In the genomic region with DNA sequence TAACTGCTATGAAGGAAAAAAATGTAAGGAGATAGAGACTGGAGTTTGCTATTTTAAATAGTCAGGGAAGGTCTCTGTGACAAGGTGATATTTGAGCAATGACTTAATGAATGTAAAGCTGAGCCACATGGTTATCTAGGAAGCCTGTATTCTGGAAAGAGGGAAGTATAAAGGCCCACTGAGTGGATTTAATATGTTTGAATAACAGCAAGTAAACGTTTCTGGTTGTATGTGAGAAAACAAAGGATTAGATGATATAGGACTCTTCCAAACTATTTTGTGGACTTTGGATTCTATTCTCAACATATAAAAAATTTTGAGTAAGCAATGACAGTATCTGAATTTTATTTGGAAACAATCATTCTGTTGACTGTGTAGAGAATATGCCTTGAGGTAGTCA, we compare ENCODE assay signal across 20 cellular contexts. TPM values are rescaled to one million over a fixed set of nuclear protein-coding genes. Genes with fewer than 3 reads are reported as not detected.
DNase-seq lines count a peak whose midpoint lies in the region; TF ChIP-seq lines count a peak whose summit lies in the region.
"Had no signal": no experiment of that assay in that cellular context is flagged by ENCODE, and none has a peak within 500 bp of the region (broad histone marks: within the 10 kb centered on the region; RNA-seq: fewer than 3 reads in every experiment).

No MANE protein-coding gene starts in this region.

- no peak overlapping the region for H3K4me3 Mint-ChIP-seq in Calu3 (ENCODE audit: low read depth, unreplicated experiment)
- H3K4me3 Mint-ChIP-seq: CD14-positive monocyte; CD4-positive, alpha-beta memory T cell; CD4-positive, CD25-positive, alpha-beta regulatory T cell; CD8-positive, alpha-beta memory T cell had no signal

- no peaks in the 10 kb centered on the region for H3K4me1 Mint-ChIP-seq in Calu3 (ENCODE audit: low read depth, unreplicated experiment)

- TF ChIP-seq CTCF in 22Rv1 (IDR thresholded peaks at IDR 0.05) (no peak), LNCaP clone FGC (IDR thresholded peaks at IDR 0.05; ENCODE audit: control insufficient read depth, extremely low read depth, insufficient read depth) (no peak), VCaP (conservative IDR thresholded peaks at IDR 0.05) (no peak), Calu3 (IDR thresholded peaks at IDR 0.05; ENCODE audit: unreplicated experiment) (no peak)

- no peak overlapping the region for H3K27ac Mint-ChIP-seq in Calu3 (ENCODE audit: unreplicated experiment)
- H3K27ac Mint-ChIP-seq: CD14-positive monocyte; CD4-positive, alpha-beta memory T cell; CD4-positive, CD25-positive, alpha-beta regulatory T cell; CD8-positive, alpha-beta memory T cell had no signal

- intact Hi-C loops in Calu3 (cut with micrococcal nuclease; ENCODE audit: unreplicated experiment), result no loop called here

- no peaks in the 10 kb centered on the region for H3K27me3 Mint-ChIP-seq in Calu3 (ENCODE audit: unreplicated experiment)
- H3K27me3 Mint-ChIP-seq: CD8-positive, alpha-beta memory T cell had no signal

- H3K27ac ChIP-seq in 22Rv1, result peak overlapping the region; percentile 78
- H3K27ac ChIP-seq in VCaP, result peak overlapping the region; percentile 31; the same call in 1 of the 2 replicates
- H3K27ac ChIP-seq: BLaER1 had no signal

- H3K4me3 ChIP-seq in LNCaP clone FGC (ENCODE audit: low read depth, low read length), result no peak overlapping the region
- H3K4me3 ChIP-seq: BLaER1 had no signal

- BruUV-seq in Calu3 (replicated peaks; lab: Mats Ljungman, UMichigan), result no TSS peak

- CTCF ChIA-PET in Calu3 (lab: Charles Lee), result no interaction called here

- peaks cover 4% of the 10 kb centered on the region for H3K36me3 Mint-ChIP-seq in Calu3 (ENCODE audit: insufficient read depth, unreplicated experiment)
- H3K36me3 Mint-ChIP-seq: CD14-positive monocyte; CD4-positive, alpha-beta memory T cell; CD4-positive, CD25-positive, alpha-beta regulatory T cell; CD8-positive, alpha-beta memory T cell had no signal

- H3K9me3 Mint-ChIP-seq in Calu3 (ENCODE audit: low read depth, unreplicated experiment), result no peaks in the 10 kb centered on the region
- H3K9me3 Mint-ChIP-seq: CD14-positive monocyte; CD4-positive, alpha-beta memory T cell; CD4-positive, CD25-positive, alpha-beta regulatory T cell had no signal

- peak; percentile 35 for DNase-seq in DMS53 (lab: John Stamatoyannopoulos, UW)
- DNase-seq in DMS53 treated with DMSO at 0.1 percent for 48 hours (lab: John Stamatoyannopoulos, UW; ENCODE audit: unreplicated experiment), result no peak
- DNase-seq in LNCaP clone FGC (ENCODE audit: low read depth), result peak; percentile 71
- no peak for DNase-seq in globus pallidus (ENCODE audit: low spot score)
- DNase-seq in Calu3, result no peak
- DNase-seq: 8988T; ACHN; BE2C; C1 segment of cervical spinal cord; CD4-positive, alpha-beta memory T cell; CD4-positive, CD25-positive, alpha-beta regulatory T cell; CD8-positive, alpha-beta memory T cell; COR-L47; DMS79 treated with DMSO at 0.1 percent for 48 hours; GF-D8 had no signal

RNA-seq across cellular contexts. Expression of gene LRRIQ1, which starts 5.2 kb away (rescaled TPM):
- 1.4 and 2.1 TPM in 2 replicates for total RNA-seq in Calu3 (2022)
- total RNA-seq: CD4-positive, alpha-beta memory T cell; CD4-positive, CD25-positive, alpha-beta regulatory T cell had no signal

RNA-seq across cellular contexts. Expression of gene TSPAN19, which starts 5.3 kb away (rescaled TPM):
- total RNA-seq in Calu3 (2022), result not detected in 2 replicates
- total RNA-seq: A673; CD4-positive, alpha-beta memory T cell; CD4-positive, CD25-positive, alpha-beta regulatory T cell; CD8-positive, alpha-beta memory T cell had no signal

Comparison
In these comparisons a context has a peak if more than half of its experiments do, and no peak if none do; other contexts are left out.
1. DNase-seq: peak in DMS53 (single experiment) and LNCaP clone FGC (single experiment); none in DMS53 treated with DMSO at 0.1 percent for 48 hours (single experiment), globus pallidus (single experiment) and Calu3 (single experiment).